8 cellular contexts compared by ENCODE assay signal in genomic region chr1:35555601-35556477, GRCh38. TPM values are rescaled to one million over a fixed set of nuclear protein-coding genes. Genes with fewer than 3 reads are reported as not detected.
DNase-seq lines count a peak whose midpoint lies in the region; ATAC-seq, FAIRE-seq and TF ChIP-seq lines count a peak whose summit lies in the region.

No MANE protein-coding gene starts in this region.

- no peaks in the 10 kb centered on the region for H3K27me3 Mint-ChIP-seq in activated B cell treated with CpG ODN at 0.5 μM for 24 hours

- no CpG with 5 or more reads among the region's 10 CpGs for WGBS in IMR-90 (ENCODE audit: extremely low coverage in 2 of 2, insufficient read length in 1 of 2), 2 experiments
- 51 to 63% methylated on average over 10 of the region's 10 CpGs for WGBS in upper lobe of left lung, 2 donors

- in situ Hi-C loops in IMR-90 (cut with MboI; ENCODE audit: low sequenced_read_pairs): no loop called here

- 0 out of 2 replicates have a peak overlapping the region, but pooled peaks have one; percentile 25 for H3K23ac ChIP-seq in IMR-90 (ENCODE audit: low read depth, low read length)

- H4K8ac ChIP-seq in IMR-90 (ENCODE audit: low read depth in 2 of 2, low read length in 2 of 2): no peak overlapping the region

- no peak overlapping the region for H3K9ac ChIP-seq in IMR-90 (ENCODE audit: low read depth, low read length)

- TF ChIP-seq RAD21 in IMR-90 (IDR thresholded peaks at IDR 0.05; ENCODE audit: low read length): no peak

- ATAC-seq in IMR-90 (ENCODE audit: low read depth) (no peak), activated B cell treated with CpG ODN at 0.5 μM for 24 hours (ENCODE audit: low read depth) (no peak), upper lobe of left lung (ENCODE audit: low FRiP score in 2 of 2) (no peak), GM18909 (IDR thresholded peaks at IDR 0.05; ENCODE audit: poor library complexity, unreplicated experiment) (no peak)

- peaks cover 7% of the 10 kb centered on the region for H3K36me3 ChIP-seq in IMR-90 (ENCODE audit: control insufficient read depth, insufficient read depth, low read length)
- peaks cover 0 to 30% (median 20%) of the 10 kb centered on the region in 4 donors for H3K36me3 ChIP-seq in upper lobe of left lung
- H3K36me3 ChIP-seq in effector memory CD4-positive, alpha-beta T cell (ENCODE audit: control insufficient read depth, insufficient read depth, low read length): peaks cover 18% of the 10 kb centered on the region

- no peaks in the 10 kb centered on the region for H3K27me3 ChIP-seq in IMR-90 (ENCODE audit: control insufficient read depth, insufficient read depth, low read length)
- no peaks in the 10 kb centered on the region for H3K27me3 ChIP-seq in upper lobe of left lung
- H3K27me3 ChIP-seq in effector memory CD4-positive, alpha-beta T cell (replicated peaks; ENCODE audit: control insufficient read depth, insufficient read depth, low read length, poor library complexity, severe bottlenecking): no peaks in the 10 kb centered on the region

- H3K4me1 Mint-ChIP-seq in activated B cell treated with CpG ODN at 0.5 μM for 24 hours: peaks cover 32% of the 10 kb centered on the region

- TF ChIP-seq EP300 in upper lobe of left lung (IDR thresholded peaks at IDR 0.05): peak in 1 of 4 donors; percentile 10

- H3K36me3 Mint-ChIP-seq in activated B cell treated with CpG ODN at 0.5 μM for 24 hours (ENCODE audit: low read depth): peaks cover 25% of the 10 kb centered on the region

- peaks cover 6% of the 10 kb centered on the region for H3K9me1 ChIP-seq in IMR-90 (ENCODE audit: insufficient read depth, low read length)

- no peak overlapping the region for H2BK15ac ChIP-seq in IMR-90 (ENCODE audit: low read depth, low read length)

- no peak overlapping the region for H3K4ac ChIP-seq in IMR-90 (ENCODE audit: low read depth, low read length)

- peak overlapping the region; percentile 92 for H3K4me2 ChIP-seq in IMR-90 (ENCODE audit: low read depth, low read length)

- H3K56ac ChIP-seq in IMR-90 (ENCODE audit: extremely low read depth, insufficient read depth, low read length): no peak overlapping the region

- no peak overlapping the region for H3K14ac ChIP-seq in IMR-90 (replicated peaks; ENCODE audit: low read depth, low read length)

- intact Hi-C loops in IMR-90 (cut with micrococcal nuclease) (loop anchor here (2.0 kb wide), 1 partner anchor 363 kb away; the partner anchor contains the start of gene SFPQ), activated B cell treated with CpG ODN at 0.5 μM for 24 hours (cut with micrococcal nuclease) (loop anchor here (2.0 to 5.0 kb wide), 5 partner anchors 17 to 666 kb away; partner anchors contain the start of genes PSMB2, SFPQ and THRAP3)

- H3K4me3 ChIP-seq in IMR-90 (ENCODE audit: insufficient read depth, low read depth, low read length) (peak overlapping the region; percentile 79; the same call in 1 of the 2 replicates), upper lobe of left lung (peak overlapping the region in 3 of 4 donors; percentile 76 to 98 (median 88))
- no peak overlapping the region for H3K4me3 ChIP-seq in effector memory CD4-positive, alpha-beta T cell (ENCODE audit: insufficient read depth, low read depth, low read length, poor library complexity, severe bottlenecking)

- no peak overlapping the region for H3K18ac ChIP-seq in IMR-90 (ENCODE audit: low read depth, low read length)

- no TSS peak for BruUV-seq in IMR-90 (replicated peaks; lab: Mats Ljungman, UMichigan)

- no peaks in the 10 kb centered on the region for H3K9me3 Mint-ChIP-seq in activated B cell treated with CpG ODN at 0.5 μM for 24 hours

- no peak overlapping the region for H2AFZ ChIP-seq in IMR-90 (replicated peaks; ENCODE audit: low read length, poor library complexity)

- H4K20me1 ChIP-seq in IMR-90 (ENCODE audit: insufficient read depth, low read length): peaks cover 24% of the 10 kb centered on the region

- FAIRE-seq in islet of Langerhans (lab: Jason Lieb, UNC): peak; percentile 96

- H3K4me3 Mint-ChIP-seq in activated B cell treated with CpG ODN at 0.5 μM for 24 hours: peak overlapping the region; percentile 96

- no peak for TF ChIP-seq CTCF in IMR-90 (conservative IDR thresholded peaks at IDR 0.05; ENCODE audit: low read depth, low read length)
- no peak for TF ChIP-seq CTCF in activated B cell treated with CpG ODN at 0.5 μM for 24 hours (IDR thresholded peaks at IDR 0.05)
- TF ChIP-seq CTCF in upper lobe of left lung (IDR thresholded peaks at IDR 0.05): no peak

- H3K27ac ChIP-seq in IMR-90 (ENCODE audit: insufficient read depth, low read length) (no peak overlapping the region), upper lobe of left lung (peak overlapping the region; percentile 94 to 99 (median 96))
- H3K27ac ChIP-seq in effector memory CD4-positive, alpha-beta T cell (ENCODE audit: insufficient read depth, low read length, poor library complexity, severe bottlenecking): no peak overlapping the region

- H3K4me1 ChIP-seq in IMR-90 (ENCODE audit: control insufficient read depth, insufficient read depth, low read length) (peaks cover 10% of the 10 kb centered on the region), upper lobe of left lung (peaks cover 40 to 60% (median 44%) of the 10 kb centered on the region in 4 donors)
- H3K4me1 ChIP-seq in effector memory CD4-positive, alpha-beta T cell (ENCODE audit: control insufficient read depth, insufficient read depth, low read length, poor library complexity, severe bottlenecking): peaks cover 25% of the 10 kb centered on the region

- no peak overlapping the region for H4K5ac ChIP-seq in IMR-90 (ENCODE audit: low read depth, low read length)

- no peak for TF ChIP-seq POLR2A in IMR-90 (IDR thresholded peaks at IDR 0.05; ENCODE audit: low read depth, low read length)
- no peak for TF ChIP-seq POLR2A in upper lobe of left lung (IDR thresholded peaks at IDR 0.05)

- POLR2A ChIA-PET in IMR-90 (lab: Charles Lee; ENCODE audit: unreplicated experiment): interaction anchor here (1.2 kb wide), 1 partner anchor 103 kb away, joined by 3 read pairs; no protein-coding TSS in a partner anchor
- POLR2A ChIA-PET in activated B cell treated with CpG ODN at 0.5 μM for 24 hours (lab: Charles Lee): interaction anchor here (2.0 kb wide), 1 partner anchor 16 kb away, joined by 8 read pairs; no protein-coding TSS in a partner anchor

- H4K91ac ChIP-seq in IMR-90 (ENCODE audit: insufficient read depth, low read depth, low read length): no peak overlapping the region

- H3K9me3 ChIP-seq in IMR-90 (ENCODE audit: control insufficient read depth, insufficient read depth, low read length) (no peaks in the 10 kb centered on the region), upper lobe of left lung (no peaks in the 10 kb centered on the region)
- H3K9me3 ChIP-seq in effector memory CD4-positive, alpha-beta T cell (ENCODE audit: control insufficient read depth, low read length): no peaks in the 10 kb centered on the region

- H3K27ac Mint-ChIP-seq in activated B cell treated with CpG ODN at 0.5 μM for 24 hours: no peak overlapping the region

- peaks cover 9 to 64% of the 10 kb centered on the region in 2 experiments for H3K79me1 ChIP-seq in IMR-90 (ENCODE audit: low read depth in 1 of 2, low read length in 2 of 2)

- no peak overlapping the region for H2AK9ac ChIP-seq in IMR-90 (replicated peaks; ENCODE audit: low read depth, low read length, poor library complexity)

- H2AK5ac ChIP-seq in IMR-90 (ENCODE audit: low read depth, low read length): no peak overlapping the region; the same call in 1 of the 2 replicates

- CTCF ChIA-PET in IMR-90 (lab: Yijun Ruan, JAX): interaction anchor here (1.2 to 1.8 kb wide), 5 partner anchors 9 to 213 kb away, joined by 3 to 9 read pairs (median 4); partner anchors contain the start of gene CLSPN
- CTCF ChIA-PET in activated B cell treated with CpG ODN at 0.5 μM for 24 hours (lab: Charles Lee): interaction anchor here (0.9 to 1.7 kb wide), 2 partner anchors 9 to 160 kb away, joined by 4 to 6 read pairs; no protein-coding TSS in a partner anchor

- no peak overlapping the region for H2BK20ac ChIP-seq in IMR-90 (ENCODE audit: low read depth, low read length)

- DNase-seq in COR-L47 (lab: John Stamatoyannopoulos, UW) (peak; percentile 63), IMR-90 (peak; percentile 78), activated B cell treated with CpG ODN at 0.5 μM for 24 hours (no peak), upper lobe of left lung (no peak), UCSD-AML1 (lab: John Stamatoyannopoulos, UW; ENCODE audit: unreplicated experiment) (no peak)
- no peak for DNase-seq in effector memory CD4-positive, alpha-beta T cell

- no peak overlapping the region for H2BK120ac ChIP-seq in IMR-90 (ENCODE audit: low read depth, low read length)

- peak overlapping the region; percentile 59 for H2BK5ac ChIP-seq in IMR-90 (ENCODE audit: low read depth, low read length, poor library complexity, severe bottlenecking)

- dilution Hi-C loops in IMR-90 (cut with HindIII; ENCODE audit: low sequenced_read_pairs, unreplicated experiment): no loop called here

TF ChIP-seq in IMR-90, 13 proteins besides CTCF, POLR2A, EP300 and RAD21 (continues in another document):
- no peak for TF ChIP-seq RCOR1 (IDR thresholded peaks at IDR 0.05; ENCODE audit: insufficient replicate concordance, low read length)
- peak; percentile 28; the same call in 1 of the 2 replicates for TF ChIP-seq FOS (IDR thresholded peaks at IDR 0.05; ENCODE audit: low read depth, low read length)

RNA-seq across cellular contexts. Expression of gene KIAA0319L, which starts 1.4 kb away (rescaled TPM):
- 38.0 and 49.8 TPM in 2 replicates for total RNA-seq in IMR-90 (2012; rRNA removed)
- polyA plus RNA-seq in IMR-90 (2012; rRNA removed): 33.9 and 38.0 TPM in 2 replicates
- 19.3 and 25.5 TPM in 2 replicates for polyA plus RNA-seq in IMR-90 (2012; cell fraction: cytosol; rRNA removed)
- polyA plus RNA-seq in IMR-90 (2012; cell fraction: nucleus; rRNA removed; ENCODE audit: low replicate concordance): 41.2 and 65.5 TPM in 2 replicates
- 43.3 and 59.1 TPM in 2 replicates for total RNA-seq in activated B cell treated with CpG ODN at 0.5 μM for 24 hours
- total RNA-seq in upper lobe of left lung: 100 to 1,000 TPM in 4 of 6 donors, 10 to 100 TPM in 2; 68.1 to 140 (median 107) TPM

RNA-seq across cellular contexts. Expression of gene NCDN, which starts 1.8 kb away (rescaled TPM):
- total RNA-seq in IMR-90 (2012; rRNA removed) (9.7 and 10.0 TPM in 2 replicates), activated B cell treated with CpG ODN at 0.5 μM for 24 hours (15.2 and 18.4 TPM in 2 replicates), upper lobe of left lung (10 to 100 TPM; 12.6 to 34.2 (median 21.5) TPM)
- polyA plus RNA-seq in IMR-90 (2012; rRNA removed): 38.8 and 39.0 TPM in 2 replicates
- polyA plus RNA-seq in IMR-90 (2012; cell fraction: cytosol; rRNA removed): 27.5 and 45.0 TPM in 2 replicates
- 25.5 and 57.7 TPM in 2 replicates for polyA plus RNA-seq in IMR-90 (2012; cell fraction: nucleus; rRNA removed; ENCODE audit: low replicate concordance)

RNA-seq across cellular contexts. Expression of gene TFAP2E, which starts 17.3 kb away (rescaled TPM):
- total RNA-seq in IMR-90 (2012; rRNA removed) (under 0.01 TPM in 2 replicates), activated B cell treated with CpG ODN at 0.5 μM for 24 hours (1.9 and 2.0 TPM in 2 replicates), upper lobe of left lung (1 to 10 TPM; 1.1 to 7.3 (median 2.0) TPM)
- 0.09 and 0.19 TPM in 2 replicates for polyA plus RNA-seq in IMR-90 (2012; rRNA removed)
- polyA plus RNA-seq in IMR-90 (2012; cell fraction: cytosol; rRNA removed): 0.15 TPM in 1 of 2 replicates, not detected in the other
- polyA plus RNA-seq in IMR-90 (2012; cell fraction: nucleus; rRNA removed; ENCODE audit: low replicate concordance): 1.3 and 2.0 TPM in 2 replicates

Comparison
In these comparisons a context has a peak if more than half of its experiments do, and no peak if none do; other contexts are left out.
1. DNase-seq: peak in COR-L47 (single experiment) and IMR-90 (single experiment); none in activated B cell treated with CpG ODN at 0.5 μM for 24 hours (single experiment), upper lobe of left lung (0 of 2), UCSD-AML1 (single experiment) and effector memory CD4-positive, alpha-beta T cell (0 of 3).
2. H3K27ac ChIP-seq: peak in upper lobe of left lung (4 of 4); none in IMR-90 (single experiment) and effector memory CD4-positive, alpha-beta T cell (single experiment).